Comparison of ENCODE assay signal across 27 cellular contexts in the genomic region with DNA sequence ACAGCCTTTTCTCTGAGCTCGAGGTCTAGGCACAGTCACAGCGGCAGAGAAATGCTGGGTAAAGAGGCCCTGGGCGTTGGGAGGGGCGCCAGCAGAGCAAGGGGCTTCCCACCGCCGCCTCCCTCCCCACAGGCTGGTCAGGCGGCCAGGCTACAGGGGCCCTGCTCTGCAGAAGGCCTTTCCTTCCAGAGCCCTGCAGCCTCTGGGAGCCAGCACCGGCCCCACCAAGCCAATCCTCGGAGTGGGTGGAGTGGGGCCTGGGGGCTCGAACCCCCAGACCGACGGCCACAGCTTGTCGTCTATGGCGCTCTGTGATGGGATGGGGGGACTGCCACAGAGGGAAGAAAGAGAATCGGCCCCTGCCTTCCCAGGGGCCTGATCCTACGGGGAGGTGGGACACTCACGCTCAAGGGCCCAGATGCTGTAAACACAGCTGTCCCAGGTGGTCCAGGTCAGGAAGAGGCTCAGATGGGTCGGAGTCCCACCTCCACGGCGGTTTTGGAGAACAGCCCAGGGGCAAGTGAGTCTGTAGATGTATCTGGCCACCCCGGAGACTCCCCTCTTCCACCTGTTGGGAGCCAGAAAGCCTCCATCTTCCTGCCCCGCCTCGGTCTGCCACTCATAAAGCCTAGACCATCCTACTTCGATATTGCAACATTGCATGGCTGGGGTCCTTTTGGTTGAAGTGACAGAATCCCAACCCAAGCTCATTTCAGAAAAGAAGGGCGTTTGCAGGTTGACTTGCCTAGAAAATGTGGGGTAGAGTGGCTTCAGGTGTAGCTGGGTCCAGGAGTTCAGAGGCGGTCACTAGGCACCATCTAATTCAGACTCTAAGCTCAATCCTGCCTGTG.
DNase-seq lines count a peak whose midpoint lies in the region; ATAC-seq, FAIRE-seq and TF ChIP-seq lines count a peak whose summit lies in the region.
"Had no signal": no experiment of that assay in that cellular context is flagged by ENCODE, and none has a peak within 500 bp of the region (broad histone marks: within the 10 kb centered on the region; RNA-seq: fewer than 3 reads in every experiment).

No MANE protein-coding gene starts in this region.

- WGBS in HepG2 (ENCODE audit: low lambda C conversion rate) = 69% methylated on average over 16 of the region's 26 CpGs
- no CpG with 5 or more reads among the region's 26 CpGs for WGBS in trophoblast cell (ENCODE audit: extremely low coverage, insufficient coverage, insufficient read length)

- H2BK120ac ChIP-seq in trophoblast cell (ENCODE audit: insufficient read depth, low read length, poor library complexity) = peak overlapping the region; percentile 46

- peaks cover 26% of the 10 kb centered on the region for H3K4me1 ChIP-seq in Caco-2
- H3K4me1 ChIP-seq in HepG2 (ENCODE audit: insufficient read depth, low read length) = peaks cover 51% of the 10 kb centered on the region
- peaks cover 21 to 31% of the 10 kb centered on the region in 2 experiments for H3K4me1 ChIP-seq in trophoblast cell (ENCODE audit: control insufficient read depth in 1 of 2, insufficient read depth in 2 of 2, low read length in 2 of 2)

- H4K91ac ChIP-seq in trophoblast cell (ENCODE audit: low read depth, low read length) = peak overlapping the region; percentile 55

- peak overlapping the region; percentile 22 for H3K27ac ChIP-seq in angular gyrus (ENCODE audit: low read depth, low read length)
- no peak overlapping the region for H3K27ac ChIP-seq in HepG2 (ENCODE audit: extremely low read length, insufficient read depth, low read length)
- H3K27ac ChIP-seq in trophoblast cell (ENCODE audit: low read depth, low read length) = peak overlapping the region; percentile 93
- H3K27ac ChIP-seq: GM23248, PC-9 had no signal

- peak overlapping the region; percentile 99 for H3K27ac Mint-ChIP-seq in Caco-2 (ENCODE audit: unreplicated experiment)

- peak overlapping the region; percentile 56 for H2AK5ac ChIP-seq in trophoblast cell (ENCODE audit: low read length)

- no peak overlapping the region for H4K12ac ChIP-seq in trophoblast cell (ENCODE audit: low read depth, low read length)

- intact Hi-C loops in Caco-2 (cut with micrococcal nuclease; ENCODE audit: unreplicated experiment) (no loop called here), HepG2 (cut with micrococcal nuclease; ENCODE audit: unreplicated experiment) (no loop called here)

- H3K9me3 ChIP-seq in Caco-2 (no peaks in the 10 kb centered on the region), HepG2 (ENCODE audit: low read length) (no peaks in the 10 kb centered on the region), trophoblast cell (ENCODE audit: insufficient read depth, low read depth, low read length) (peaks cover 9% of the 10 kb centered on the region), MG63 (no peaks in the 10 kb centered on the region)
- H3K9me3 ChIP-seq: ovary had no signal

- H3K79me1 ChIP-seq in trophoblast cell (ENCODE audit: low read length) = peaks cover 34% of the 10 kb centered on the region

- peak overlapping the region; percentile 67 for H2BK12ac ChIP-seq in trophoblast cell (ENCODE audit: low read length)

- BruUV-seq in Caco-2 (replicated peaks; lab: Mats Ljungman, UMichigan) (no TSS peak), HepG2 (replicated peaks; lab: Mats Ljungman, UMichigan) (no TSS peak)

- peaks cover 9% of the 10 kb centered on the region for H3K9me3 Mint-ChIP-seq in Caco-2 (ENCODE audit: unreplicated experiment)

- peaks cover 31% of the 10 kb centered on the region for H3K36me3 Mint-ChIP-seq in Caco-2 (ENCODE audit: insufficient read depth, unreplicated experiment)
- H3K36me3 Mint-ChIP-seq: CD4-positive, CD25-positive, alpha-beta regulatory T cell had no signal

- no peak for TF ChIP-seq CTCF in Caco-2 (IDR thresholded peaks at IDR 0.05; ENCODE audit: insufficient read depth in 1 of 2, low read depth in 1 of 2, low read length in 1 of 2, severe bottlenecking in 1 of 2, unreplicated experiment in 1 of 2)
- TF ChIP-seq CTCF in HepG2 (CRISPR knock-in tag; IDR thresholded peaks at IDR 0.05) = no peak

- ATAC-seq in HepG2 (no peak), HG02798 (IDR thresholded peaks at IDR 0.05; ENCODE audit: poor library complexity, unreplicated experiment) (no peak), GM21447 (IDR thresholded peaks at IDR 0.05; ENCODE audit: unreplicated experiment) (no peak)
- ATAC-seq: GM12878 had no signal

- TF ChIP-seq RAD21 in HepG2 (CRISPR knock-in tag; IDR thresholded peaks at IDR 0.05) = no peak

- H3K4me2 ChIP-seq in HepG2 (ENCODE audit: low read depth, low read length) = no peak overlapping the region
- no peak overlapping the region for H3K4me2 ChIP-seq in trophoblast cell (ENCODE audit: low read length)
- H3K4me2 ChIP-seq: PC-9 had no signal

- CTCF ChIA-PET in Caco-2 (lab: Charles Lee) (no interaction called here), HepG2 (lab: Yijun Ruan, JAX; ENCODE audit: low intra/inter-chr PET ratio, low total read pairs) (no interaction called here)

- H3K27me3 ChIP-seq in Caco-2 (replicated peaks; ENCODE audit: control insufficient read depth, insufficient read depth, low read length) = no peaks in the 10 kb centered on the region
- peaks cover 0 to 33% of the 10 kb centered on the region in 2 experiments; a peak in 3 of 5 replicates for H3K27me3 ChIP-seq in HepG2 (ENCODE audit: control insufficient read depth in 1 of 2, insufficient read depth in 2 of 2, low read length in 2 of 2)
- H3K27me3 ChIP-seq in trophoblast cell (ENCODE audit: insufficient read depth, low read length) = no peaks in the 10 kb centered on the region
- no peaks in the 10 kb centered on the region for H3K27me3 ChIP-seq in MG63
- H3K27me3 ChIP-seq: ovary had no signal

- no peaks in the 10 kb centered on the region for H3K79me2 ChIP-seq in HepG2 (ENCODE audit: insufficient read depth, low read length)
- H3K79me2 ChIP-seq in trophoblast cell (ENCODE audit: control insufficient read depth, insufficient read depth, low read length, poor library complexity) = no peaks in the 10 kb centered on the region

- POLR2A ChIA-PET in Caco-2 (lab: Charles Lee) = interaction anchor here (0.7 kb wide), 1 partner anchor 12 kb away, joined by 3 read pairs; no protein-coding TSS in a partner anchor
- POLR2A ChIA-PET in HepG2 (lab: Yijun Ruan, JAX) = no interaction called here

- H3K23ac ChIP-seq in trophoblast cell (ENCODE audit: low read length) = no peak overlapping the region

- FAIRE-seq in HepG2 (lab: Jason Lieb, UNC) = no peak
- FAIRE-seq: colon, GM12878, K562, urothelium cell line had no signal

- no peak overlapping the region for H3K4me3 Mint-ChIP-seq in Caco-2 (ENCODE audit: unreplicated experiment)
- H3K4me3 Mint-ChIP-seq: CD4-positive, CD25-positive, alpha-beta regulatory T cell; naive thymus-derived CD4-positive, alpha-beta T cell had no signal

- H3K27me3 Mint-ChIP-seq in Caco-2 (ENCODE audit: insufficient read depth, unreplicated experiment) = no peaks in the 10 kb centered on the region
- H3K27me3 Mint-ChIP-seq: CD4-positive, CD25-positive, alpha-beta regulatory T cell had no signal

- H3K18ac ChIP-seq in trophoblast cell (ENCODE audit: low read length) = no peak overlapping the region

- H2BK5ac ChIP-seq in trophoblast cell (ENCODE audit: low read depth, low read length, poor library complexity) = peak overlapping the region; percentile 32

- no peaks in the 10 kb centered on the region for H4K20me1 ChIP-seq in HepG2 (ENCODE audit: insufficient read depth, low read length)

- H2AFZ ChIP-seq in HepG2 (ENCODE audit: low read length) = no peak overlapping the region
- no peak overlapping the region for H2AFZ ChIP-seq in trophoblast cell (ENCODE audit: insufficient read depth, low read length, poor library complexity)
- H2AFZ ChIP-seq: GM23248, PC-9 had no signal

- H3K36me3 ChIP-seq in Caco-2 (ENCODE audit: control insufficient read depth, insufficient read depth, low read length) = no peaks in the 10 kb centered on the region
- H3K36me3 ChIP-seq in HepG2 (replicated peaks in 1 of 2; ENCODE audit: control insufficient read depth in 1 of 2, insufficient read depth in 2 of 2, low read length in 2 of 2) = no peaks in the 10 kb centered on the region
- H3K36me3 ChIP-seq in trophoblast cell (ENCODE audit: control insufficient read depth in 1 of 2, insufficient read depth in 2 of 2, low read length in 2 of 2) = no peaks in the 10 kb centered on the region
- no peaks in the 10 kb centered on the region for H3K36me3 ChIP-seq in MG63
- H3K36me3 ChIP-seq: ovary had no signal

- H3K9ac ChIP-seq in HepG2 (ENCODE audit: insufficient read depth, low read depth, low read length) (no peak overlapping the region), trophoblast cell (ENCODE audit: low read length) (no peak overlapping the region)
- H3K9ac ChIP-seq: GM23248 had no signal

- H3K4me3 ChIP-seq in Caco-2 (ENCODE audit: low read depth, low read length) (no peak overlapping the region), HepG2 (replicated peaks in 1 of 3; ENCODE audit: insufficient read depth in 1 of 3, low read depth in 2 of 3, low read length in 3 of 3) (no peak overlapping the region), trophoblast cell (ENCODE audit: low read depth, low read length) (no peak overlapping the region), MG63 (no peak overlapping the region)
- H3K4me3 ChIP-seq: GM12878, GM23248, K562, ovary, PC-9 had no signal

- TF ChIP-seq POLR2A in HepG2 (IDR thresholded peaks at IDR 0.05; ENCODE audit: insufficient read depth in 1 of 2, low read depth in 2 of 2, low read length in 2 of 2) = no peak

- H4K8ac ChIP-seq in trophoblast cell (ENCODE audit: low read depth, low read length) = peak overlapping the region; percentile 21

- no peak for TF ChIP-seq EP300 in HepG2 (IDR thresholded peaks at IDR 0.05; ENCODE audit: low read depth in 2 of 2, low read length in 2 of 2)
- no peak for TF ChIP-seq EP300 in HepG2 (CRISPR knock-in tag; IDR thresholded peaks at IDR 0.05; ENCODE audit: borderline replicate concordance)

- in situ Hi-C loops in HepG2 (cut with HindIII; ENCODE audit: extremely low pct_ligation_motif_present, low pct_unique_long_range_greater_than_20kb) = loop anchor here (5.0 kb wide), 1 partner anchor 44 kb away; no protein-coding TSS in a partner anchor
- in situ Hi-C loops in KBM-7 (cut with MboI; ENCODE audit: low pct_unique_long_range_greater_than_20kb, low sequenced_read_pairs) = no loop called here

- DNase-seq in Caco-2 = no peak
- DNase-seq in HepG2 (ENCODE audit: low spot score) = no peak
- no peak for DNase-seq in trophoblast cell
- DNase-seq in KBM-7 = no peak
- no peak for DNase-seq in MG63
- DNase-seq: activated CD4-positive, alpha-beta T cell treated with anti-CD3 and anti-CD28 coated beads for 4 hours; activated CD8-positive, alpha-beta memory T cell treated with anti-CD3 and anti-CD28 coated beads for 24 hours; activated gamma-delta T cell; activated T-cell treated with anti-CD3 and anti-CD28 coated beads, Interleukin-2, amount 50 U/mL, for 1 hour; CD4-positive, CD25-positive, alpha-beta regulatory T cell; effector CD8-positive, alpha-beta T cell; mesendoderm; naive thymus-derived CD4-positive, alpha-beta T cell; NCI-H1105 treated with DMSO at 0.1 percent for 48 hours; NCI-H524 treated with DMSO at 0.1 percent for 48 hours; SHP77 treated with DMSO at 0.1 percent for 48 hours; stimulated activated CD4-positive, alpha-beta T cell treated with anti-CD3 and anti-CD28 coated beads, Interleukin-4, amount 100 ng/mL, for 1 hour had no signal

- H3K4ac ChIP-seq in trophoblast cell (ENCODE audit: low read depth, low read length) = no peak overlapping the region

- peak overlapping the region; percentile 41 for H3K14ac ChIP-seq in trophoblast cell (ENCODE audit: low read length)

- peaks cover 29% of the 10 kb centered on the region for H3K4me1 Mint-ChIP-seq in Caco-2 (ENCODE audit: low read depth, unreplicated experiment)
